8 cellular contexts compared by ENCODE assay signal in genomic region chr17:68865584-68865983, GRCh38.
"Had no signal": no experiment of that assay in that cellular context is flagged by ENCODE, and none has a peak within 500 bp of the region (broad histone marks: within the 10 kb centered on the region; RNA-seq: fewer than 3 reads in every experiment).

No MANE protein-coding gene starts in this region.

- H3K4me3 ChIP-seq: GM12878 had no signal

- DNase-seq: GDM1, GF-D8 had no signal

- FAIRE-seq: G401.6, GM12878, GM12891, GM12892, GM18507, GM19239 had no signal

- ATAC-seq: GM12878 had no signal
